Comparison of ENCODE assay signal across 26 cellular contexts in genomic region chr5:149865746-149866145, GRCh38.
A peak's percentile ranks its signal among the peaks of the same experiment; 100 is the strongest.
DNase-seq lines count a peak whose midpoint lies in the region; FAIRE-seq and TF ChIP-seq lines count a peak whose summit lies in the region.
"Had no signal": no experiment of that assay in that cellular context is flagged by ENCODE, and none has a peak within 500 bp of the region (broad histone marks: within the 10 kb centered on the region; RNA-seq: fewer than 3 reads in every experiment).

No MANE protein-coding gene starts in this region.

- H3K9me3 ChIP-seq in keratinocyte (ENCODE audit: control insufficient read depth, low read depth, low read length) = no peaks in the 10 kb centered on the region
- H3K9me3 ChIP-seq in stomach = no peaks in the 10 kb centered on the region
- H3K9me3 ChIP-seq in GM23248 (ENCODE audit: low read depth) = no peaks in the 10 kb centered on the region
- H3K9me3 ChIP-seq: BLaER1 treated with 17β-estradiol and CSF1 and Interleukin-3, amounts not matched to agents 10 nM and 100 nM; Caco-2 had no signal

- H3K27me3 Mint-ChIP-seq in Calu3 (ENCODE audit: unreplicated experiment) = peaks cover 19% of the 10 kb centered on the region

- H3K4me1 Mint-ChIP-seq in Calu3 (ENCODE audit: low read depth, unreplicated experiment) = peaks cover 5% of the 10 kb centered on the region

- TF ChIP-seq POLR2A in stomach (IDR thresholded peaks at IDR 0.05) = no peak

- no peak overlapping the region for H3K27ac Mint-ChIP-seq in Calu3 (ENCODE audit: unreplicated experiment)
- H3K27ac Mint-ChIP-seq: CD4-positive, alpha-beta memory T cell had no signal

- H3K4me3 Mint-ChIP-seq in Calu3 (ENCODE audit: low read depth, unreplicated experiment) = no peak overlapping the region
- H3K4me3 Mint-ChIP-seq: CD4-positive, alpha-beta memory T cell had no signal

- H3K27ac ChIP-seq in keratinocyte (ENCODE audit: control insufficient read depth, insufficient read depth, low read length) (no peak overlapping the region), stomach (no peak overlapping the region), GM23248 (no peak overlapping the region)
- H3K27ac ChIP-seq: BLaER1 treated with 17β-estradiol and CSF1 and Interleukin-3, amounts not matched to agents 10 nM and 100 nM; HL-60; SK-N-MC had no signal

- H2AFZ ChIP-seq in keratinocyte (ENCODE audit: control insufficient read depth, low read length) (no peak overlapping the region), GM23248 (no peak overlapping the region)

- H3K9ac ChIP-seq in keratinocyte (ENCODE audit: control insufficient read depth, extremely low read depth, insufficient read depth, low read length) (no peak overlapping the region), GM23248 (no peak overlapping the region)
- H3K9ac ChIP-seq: BLaER1 treated with 17β-estradiol and CSF1 and Interleukin-3, amounts not matched to agents 10 nM and 100 nM had no signal

- in situ Hi-C loops in GM23248 (cut with MboI) = no loop called here

- H3K9me1 ChIP-seq in keratinocyte (ENCODE audit: control insufficient read depth, extremely low read depth, insufficient read depth, low read length) = no peaks in the 10 kb centered on the region

- H3K36me3 Mint-ChIP-seq in Calu3 (ENCODE audit: insufficient read depth, unreplicated experiment) = no peaks in the 10 kb centered on the region
- H3K36me3 Mint-ChIP-seq: CD4-positive, alpha-beta memory T cell had no signal

- CTCF ChIA-PET in Calu3 (lab: Charles Lee) = interaction anchor here (0.9 kb wide), 1 partner anchor 9 kb away, joined by 6 read pairs; no protein-coding TSS in a partner anchor

- H3K4me1 ChIP-seq in keratinocyte (ENCODE audit: control insufficient read depth, extremely low read depth, insufficient read depth, low read length) = no peaks in the 10 kb centered on the region
- peaks cover 0 to 6% (median 4%) of the 10 kb centered on the region in 4 donors for H3K4me1 ChIP-seq in stomach
- H3K4me1 ChIP-seq in GM23248 (ENCODE audit: insufficient read depth) = no peaks in the 10 kb centered on the region

- FAIRE-seq in keratinocyte (lab: Jason Lieb, UNC) = peak; percentile 34
- FAIRE-seq: GM12891 had no signal

- TF ChIP-seq EP300 in stomach (IDR thresholded peaks at IDR 0.05) = no peak

- H3K27me3 ChIP-seq in keratinocyte (ENCODE audit: control insufficient read depth, extremely low read depth, insufficient read depth, low read length) (no peaks in the 10 kb centered on the region), stomach (no peaks in the 10 kb centered on the region), GM23248 (replicated peaks; ENCODE audit: insufficient read depth) (no peaks in the 10 kb centered on the region; the same call in 1 of the 2 replicates)
- H3K27me3 ChIP-seq: BLaER1 treated with 17β-estradiol and CSF1 and Interleukin-3, amounts not matched to agents 10 nM and 100 nM had no signal

- dilution Hi-C loops in keratinocyte (cut with MboI; ENCODE audit: extremely low pct_ligation_motif_present, low sequenced_read_pairs) = loop anchor here (25.0 kb wide), 1 partner anchor 97 kb away; the partner anchor contains the start of gene SLC26A2

- peaks cover 5% of the 10 kb centered on the region for H3K9me3 Mint-ChIP-seq in Calu3 (ENCODE audit: low read depth, unreplicated experiment)

- no peaks in the 10 kb centered on the region for H3F3A ChIP-seq in GM23248 (ENCODE audit: insufficient read depth)

- H3K36me3 ChIP-seq in keratinocyte (ENCODE audit: control insufficient read depth in 2 of 2, extremely low read depth in 1 of 2, insufficient read depth in 2 of 2, low read length in 2 of 2) = no peaks in the 10 kb centered on the region
- no peaks in the 10 kb centered on the region for H3K36me3 ChIP-seq in stomach
- H3K36me3 ChIP-seq in GM23248 (ENCODE audit: low read depth) = no peaks in the 10 kb centered on the region

- H3K4me3 ChIP-seq in keratinocyte (ENCODE audit: control insufficient read depth in 2 of 3, extremely low read depth in 1 of 3, insufficient read depth in 2 of 3, low read depth in 1 of 3, low read length in 3 of 3) (no peak overlapping the region), stomach (no peak overlapping the region), GM23248 (no peak overlapping the region)
- H3K4me3 ChIP-seq: BLaER1 treated with 17β-estradiol and CSF1 and Interleukin-3, amounts not matched to agents 10 nM and 100 nM; SK-N-MC had no signal

- H4K20me1 ChIP-seq in keratinocyte (ENCODE audit: control insufficient read depth, extremely low read depth, insufficient read depth, low read length) (no peaks in the 10 kb centered on the region), GM23248 (ENCODE audit: insufficient read depth) (no peaks in the 10 kb centered on the region)
- H4K20me1 ChIP-seq: BLaER1 treated with 17β-estradiol and CSF1 and Interleukin-3, amounts not matched to agents 10 nM and 100 nM had no signal

- intact Hi-C loops in Calu3 (cut with micrococcal nuclease; ENCODE audit: unreplicated experiment) = no loop called here
- intact Hi-C loops in stomach (cut with DNase I; ENCODE audit: low total_unique reads) = no loop called here

- H3K79me2 ChIP-seq in keratinocyte (ENCODE audit: control insufficient read depth, insufficient read depth, low read length) (no peaks in the 10 kb centered on the region), GM23248 (ENCODE audit: insufficient read depth) (no peaks in the 10 kb centered on the region)

- H3K4me2 ChIP-seq in keratinocyte (ENCODE audit: control insufficient read depth, extremely low read depth, insufficient read depth, low read depth, low read length) (no peak overlapping the region), GM23248 (ENCODE audit: unreplicated experiment) (no peak overlapping the region)
- H3K4me2 ChIP-seq: BLaER1 treated with 17β-estradiol and CSF1 and Interleukin-3, amounts not matched to agents 10 nM and 100 nM had no signal

- 76 to 96% (median 94%) methylated on average over 4 of the region's 4 CpGs for WGBS in stomach, 5 donors
- WGBS in GM23248 (ENCODE audit: low coverage in 1 of 2, low lambda C conversion rate in 2 of 2, missing lambda C conversion rate in 2 of 2), 2 experiments = 58 to 60% methylated on average over 4 of the region's 4 CpGs

- no peaks in the 10 kb centered on the region for H3K9me2 ChIP-seq in GM23248 (ENCODE audit: insufficient read depth)

- TF ChIP-seq CTCF in keratinocyte (optimal IDR thresholded peaks at IDR 0.05 in 1 of 3, IDR thresholded peaks at IDR 0.05 in 1 of 3, conservative IDR thresholded peaks at IDR 0.05 in 1 of 3; ENCODE audit: extremely low read depth in 1 of 3, insufficient read depth in 2 of 3, low read length in 3 of 3) (no peak), Calu3 (IDR thresholded peaks at IDR 0.05; ENCODE audit: unreplicated experiment) (no peak), stomach (IDR thresholded peaks at IDR 0.05) (no peak)

- DNase-seq in HT1080 (ENCODE audit: low read depth) = peak; percentile 38
- DNase-seq in MV-4-11 (lab: John Stamatoyannopoulos, UW) = peak; percentile 10
- DNase-seq in amniotic epithelial cell (ENCODE audit: low read depth) = peak; percentile 66
- DNase-seq in keratinocyte (ENCODE audit: low read depth, low spot score) = no peak
- DNase-seq in Calu3 = no peak
- DNase-seq in stomach = no peak
- no peak for DNase-seq in cortex of kidney (lab: John Stamatoyannopoulos, UW)
- no peak for DNase-seq in GM23248
- DNase-seq: ACHN; Caco-2; CD4-positive, alpha-beta memory T cell; DND-41; GOT3; KG1; NCI-H1105; NCI-H146; NCI-H2029 treated with DMSO at 0.1 percent for 48 hours; NCI-H226; NCI-H510A treated with DMSO at 0.1 percent for 48 hours; NCI-H82; Right ventricle myocardium superior; SW 1271 had no signal

- BruUV-seq in Calu3 (replicated peaks; lab: Mats Ljungman, UMichigan) = no TSS peak

Comparison
In these comparisons a context has a peak if more than half of its experiments do, and no peak if none do; other contexts are left out.
1. DNase-seq: peak in HT1080 (single experiment), MV-4-11 (single experiment) and amniotic epithelial cell (single experiment); none in keratinocyte (single experiment), Calu3 (single experiment), stomach (single experiment), cortex of kidney (single experiment) and GM23248 (single experiment).